In the genomic region with DNA sequence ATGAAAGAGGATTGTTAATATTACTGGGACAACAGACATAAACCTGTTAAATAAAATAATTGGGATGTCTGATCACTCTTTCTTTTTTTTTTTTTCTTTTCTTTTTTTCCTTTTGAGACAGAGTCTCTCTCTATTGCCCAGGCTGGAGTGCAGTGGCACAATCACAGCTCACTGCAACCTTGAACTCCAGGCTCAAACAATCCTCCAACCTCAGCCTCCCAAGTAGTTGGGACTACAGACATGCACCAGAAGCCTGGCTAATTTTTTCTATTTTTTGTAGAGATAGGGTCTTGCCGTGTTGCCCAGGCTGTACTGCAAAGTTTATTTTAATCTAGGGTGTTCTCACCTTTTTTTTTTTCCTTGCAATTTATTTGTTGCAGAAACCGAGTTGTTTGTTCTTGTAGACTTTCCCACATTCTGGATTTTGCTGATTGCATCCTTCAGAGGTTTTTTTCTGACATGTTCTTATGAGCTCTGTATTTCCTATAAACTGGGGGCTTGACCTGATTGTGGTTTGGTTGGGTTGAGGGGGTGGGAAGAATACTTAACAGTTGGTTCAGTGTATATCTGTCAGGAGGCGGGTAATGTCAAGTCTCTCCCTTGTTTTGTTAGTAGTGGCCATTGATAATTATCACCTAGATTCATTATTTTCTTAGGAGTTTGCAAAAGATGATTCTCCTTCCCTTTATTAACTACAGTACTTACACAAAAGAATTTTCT, we compare ENCODE assay signal across 1 cellular context.
TF ChIP-seq lines count a peak whose summit lies in the region.

No MANE protein-coding gene starts in this region.

TF ChIP-seq in SK-N-SH treated with all-trans-retinoic acid at 6 μM for 48 hours, 23 proteins besides CTCF, POLR2A, EP300 and RAD21 (continued from another document):
- TF ChIP-seq, protein P1, sequence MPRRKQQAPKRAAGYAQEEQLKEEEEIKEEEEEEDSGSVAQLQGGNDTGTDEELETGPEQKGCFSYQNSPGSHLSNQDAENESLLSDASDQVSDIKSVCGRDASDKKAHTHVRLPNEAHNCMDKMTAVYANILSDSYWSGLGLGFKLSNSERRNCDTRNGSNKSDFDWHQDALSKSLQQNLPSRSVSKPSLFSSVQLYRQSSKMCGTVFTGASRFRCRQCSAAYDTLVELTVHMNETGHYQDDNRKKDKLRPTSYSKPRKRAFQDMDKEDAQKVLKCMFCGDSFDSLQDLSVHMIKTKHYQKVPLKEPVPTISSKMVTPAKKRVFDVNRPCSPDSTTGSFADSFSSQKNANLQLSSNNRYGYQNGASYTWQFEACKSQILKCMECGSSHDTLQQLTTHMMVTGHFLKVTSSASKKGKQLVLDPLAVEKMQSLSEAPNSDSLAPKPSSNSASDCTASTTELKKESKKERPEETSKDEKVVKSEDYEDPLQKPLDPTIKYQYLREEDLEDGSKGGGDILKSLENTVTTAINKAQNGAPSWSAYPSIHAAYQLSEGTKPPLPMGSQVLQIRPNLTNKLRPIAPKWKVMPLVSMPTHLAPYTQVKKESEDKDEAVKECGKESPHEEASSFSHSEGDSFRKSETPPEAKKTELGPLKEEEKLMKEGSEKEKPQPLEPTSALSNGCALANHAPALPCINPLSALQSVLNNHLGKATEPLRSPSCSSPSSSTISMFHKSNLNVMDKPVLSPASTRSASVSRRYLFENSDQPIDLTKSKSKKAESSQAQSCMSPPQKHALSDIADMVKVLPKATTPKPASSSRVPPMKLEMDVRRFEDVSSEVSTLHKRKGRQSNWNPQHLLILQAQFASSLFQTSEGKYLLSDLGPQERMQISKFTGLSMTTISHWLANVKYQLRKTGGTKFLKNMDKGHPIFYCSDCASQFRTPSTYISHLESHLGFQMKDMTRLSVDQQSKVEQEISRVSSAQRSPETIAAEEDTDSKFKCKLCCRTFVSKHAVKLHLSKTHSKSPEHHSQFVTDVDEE (CRISPR knock-in tag; IDR thresholded peaks at IDR 0.05): no peak
- TF ChIP-seq ZFP30 (CRISPR knock-in tag; IDR thresholded peaks at IDR 0.05) (no peak), ZC3H10 (CRISPR knock-in tag; IDR thresholded peaks at IDR 0.05) (no peak), TOX (CRISPR knock-in tag; IDR thresholded peaks at IDR 0.05; ENCODE audit: borderline replicate concordance) (no peak), ZNF565 (CRISPR knock-in tag; conservative IDR thresholded peaks at IDR 0.05; ENCODE audit: low read depth) (no peak), ISL1 (CRISPR knock-in tag; IDR thresholded peaks at IDR 0.05) (no peak), ZNF8 (CRISPR knock-in tag; IDR thresholded peaks at IDR 0.05) (no peak), ARNTL (CRISPR knock-in tag; IDR thresholded peaks at IDR 0.05; ENCODE audit: borderline replicate concordance, low read depth) (no peak)
- TF ChIP-seq, protein P2, sequence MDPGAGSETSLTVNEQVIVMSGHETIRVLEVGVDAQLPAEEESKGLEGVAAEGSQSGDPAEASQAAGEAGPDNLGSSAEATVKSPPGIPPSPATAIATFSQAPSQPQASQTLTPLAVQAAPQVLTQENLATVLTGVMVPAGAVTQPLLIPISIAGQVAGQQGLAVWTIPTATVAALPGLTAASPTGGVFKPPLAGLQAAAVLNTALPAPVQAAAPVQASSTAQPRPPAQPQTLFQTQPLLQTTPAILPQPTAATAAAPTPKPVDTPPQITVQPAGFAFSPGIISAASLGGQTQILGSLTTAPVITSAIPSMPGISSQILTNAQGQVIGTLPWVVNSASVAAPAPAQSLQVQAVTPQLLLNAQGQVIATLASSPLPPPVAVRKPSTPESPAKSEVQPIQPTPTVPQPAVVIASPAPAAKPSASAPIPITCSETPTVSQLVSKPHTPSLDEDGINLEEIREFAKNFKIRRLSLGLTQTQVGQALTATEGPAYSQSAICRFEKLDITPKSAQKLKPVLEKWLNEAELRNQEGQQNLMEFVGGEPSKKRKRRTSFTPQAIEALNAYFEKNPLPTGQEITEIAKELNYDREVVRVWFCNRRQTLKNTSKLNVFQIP (CRISPR knock-in tag; IDR thresholded peaks at IDR 0.05; ENCODE audit: borderline replicate concordance, low read depth): no peak
